In genomic region chr15:67882487-67883227, GRCh38 we compare ENCODE assay signal across 10 cellular contexts. TPM values are rescaled to one million over a fixed set of nuclear protein-coding genes. Genes with fewer than 3 reads are reported as not detected.
DNase-seq lines count a peak whose midpoint lies in the region; ATAC-seq and TF ChIP-seq lines count a peak whose summit lies in the region.
"Had no signal": no experiment of that assay in that cellular context is flagged by ENCODE, and none has a peak within 500 bp of the region (broad histone marks: within the 10 kb centered on the region; RNA-seq: fewer than 3 reads in every experiment).

No MANE protein-coding gene starts in this region.

- H3K4me3 ChIP-seq in left ventricle myocardium inferior: no peak overlapping the region
- H3K4me3 ChIP-seq: SJSA1 had no signal

- intact Hi-C loops in left ventricle myocardium inferior (cut with micrococcal nuclease): no loop called here
- intact Hi-C loops in cardiac septum (cut with DNase I): no loop called here

- no peak for TF ChIP-seq POLR2A in GM18505 (IDR thresholded peaks at IDR 0.05; ENCODE audit: borderline replicate concordance, extremely low read depth, insufficient read depth, insufficient read length)

- H3K27me3 ChIP-seq in left ventricle myocardium inferior (ENCODE audit: low read depth): no peaks in the 10 kb centered on the region
- H3K27me3 ChIP-seq: SJSA1 had no signal

- TF ChIP-seq CTCF in left ventricle myocardium inferior (IDR thresholded peaks at IDR 0.05; ENCODE audit: borderline replicate concordance): no peak

- no peak for DNase-seq in left ventricle myocardium inferior
- no peak for DNase-seq in cardiac septum (ENCODE audit: low spot score)
- DNase-seq in SKM-1 (lab: John Stamatoyannopoulos, UW; ENCODE audit: unreplicated experiment): peak; percentile 87
- DNase-seq in left kidney (ENCODE audit: low read depth, low spot score): peak; percentile 60
- DNase-seq in activated gamma-delta T cell treated with Interleukin-2 at 50 U/mL for 16 hours: no peak
- no peak for DNase-seq in SHP77 (lab: John Stamatoyannopoulos, UW)

- no peaks in the 10 kb centered on the region for H3K36me3 ChIP-seq in left ventricle myocardium inferior
- H3K36me3 ChIP-seq: SJSA1 had no signal

- ATAC-seq in HG03175 (IDR thresholded peaks at IDR 0.05; ENCODE audit: unreplicated experiment) (no peak), GM18505 (IDR thresholded peaks at IDR 0.05; ENCODE audit: unreplicated experiment) (no peak)

- H3K9me3 ChIP-seq in left ventricle myocardium inferior (replicated peaks): no peaks in the 10 kb centered on the region
- H3K9me3 ChIP-seq: SJSA1 had no signal

- peak overlapping the region; percentile 90 for H3K27ac ChIP-seq in left ventricle myocardium inferior (replicated peaks)
- H3K27ac ChIP-seq: SJSA1 had no signal

- H3K4me1 ChIP-seq in left ventricle myocardium inferior: peaks cover 24% of the 10 kb centered on the region

RNA-seq across cellular contexts. Expression of gene RNU6-1, which starts 42.8 kb away (rescaled TPM):
- total RNA-seq in left ventricle myocardium inferior (not detected), cardiac septum (not detected)
- total RNA-seq: fibroblast of lung, SJSA1 had no signal

RNA-seq across cellular contexts. Expression of gene SKOR1, which starts 57.3 kb away (rescaled TPM):
- total RNA-seq in left ventricle myocardium inferior: 0.22 TPM
- 0.24 TPM for total RNA-seq in cardiac septum
- total RNA-seq: SJSA1 had no signal

Comparison
In these comparisons a context has a peak if more than half of its experiments do, and no peak if none do; other contexts are left out.
1. DNase-seq: peak in SKM-1 (single experiment) and left kidney (single experiment); none in left ventricle myocardium inferior (single experiment), cardiac septum (single experiment), activated gamma-delta T cell treated with Interleukin-2 at 50 U/mL for 16 hours (single experiment) and SHP77 (0 of 2).